In the genomic region with DNA sequence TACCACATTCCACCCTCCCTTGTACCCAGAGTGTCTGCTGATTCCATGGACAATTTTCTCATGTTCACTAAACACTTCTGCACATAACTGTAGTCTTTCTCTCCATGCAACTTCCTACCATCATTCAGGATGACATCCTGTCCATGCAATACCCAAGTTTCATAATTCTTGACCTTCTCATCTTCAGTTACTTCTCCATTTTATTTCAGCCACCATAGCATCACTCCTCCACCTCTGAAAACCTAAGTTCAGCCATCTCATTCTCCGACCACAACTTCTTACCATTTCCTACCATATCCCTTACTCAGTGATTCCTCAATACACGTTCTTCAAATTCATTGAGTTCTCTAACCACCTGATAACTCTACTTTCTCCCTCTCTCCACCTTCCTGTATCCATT, we compare ENCODE assay signal across 21 cellular contexts.
"Had no signal": no experiment of that assay in that cellular context is flagged by ENCODE, and none has a peak within 500 bp of the region (broad histone marks: within the 10 kb centered on the region; RNA-seq: fewer than 3 reads in every experiment).

No MANE protein-coding gene starts in this region.

- H3K27me3 ChIP-seq: gastrocnemius medialis, right lobe of liver, stomach, suprapubic skin, tibial nerve had no signal

- H3K36me3 ChIP-seq: esophagus squamous epithelium, gastrocnemius medialis, right lobe of liver, stomach, suprapubic skin, tibial nerve had no signal

- DNase-seq: activated naive CD4-positive, alpha-beta T cell; activated naive CD8-positive, alpha-beta T cell treated with anti-CD3 and anti-CD28 coated beads for 36 hours; activated T-cell treated with anti-CD3 and anti-CD28 coated beads, Interleukin-2, amount 50 U/mL, for 24 hours; cerebellar nuclear complex; endodermal cell; esophagus squamous epithelium; gastrocnemius medialis; head of caudate nucleus; hypothalamus; left ventricle myocardium superior; mammary epithelial cell; midbrain; nucleus accumbens; stimulated activated CD4-positive, alpha-beta T cell treated with anti-CD3 and anti-CD28 coated beads, Interleukin-1b, Interleukin-23, amount 100 ng/mL, for 48 hours; stomach; T-helper 9 cell had no signal

- H3K27ac ChIP-seq: coronary artery, esophagus squamous epithelium, gastrocnemius medialis, right lobe of liver, skin epidermis, stomach, suprapubic skin, tibial nerve had no signal

- H3K9me3 ChIP-seq: esophagus squamous epithelium, gastrocnemius medialis, right lobe of liver, suprapubic skin had no signal

- H3K4me1 ChIP-seq: gastrocnemius medialis, right lobe of liver, stomach, suprapubic skin, tibial nerve had no signal

- ATAC-seq: gastrocnemius medialis, left ventricle myocardium superior, right lobe of liver had no signal

- H3K4me3 ChIP-seq: coronary artery, esophagus squamous epithelium, gastrocnemius medialis, right lobe of liver, skin epidermis, stomach, suprapubic skin, tibial nerve had no signal
